1 cellular context compared by ENCODE assay signal in genomic region chr1:51214615-51215131, GRCh38.
TF ChIP-seq lines count a peak whose summit lies in the region.

No MANE protein-coding gene starts in this region.

TF ChIP-seq in HepG2, 621 proteins besides CTCF, POLR2A, EP300 and RAD21:
- TF ChIP-seq ZBTB40 (IDR thresholded peaks at IDR 0.05) (no peak), ZBTB40 (CRISPR knock-in tag; IDR thresholded peaks at IDR 0.05) (no peak), ZNF432 (CRISPR knock-in tag; IDR thresholded peaks at IDR 0.05; ENCODE audit: borderline replicate concordance) (no peak)
- TF ChIP-seq, protein P1, sequence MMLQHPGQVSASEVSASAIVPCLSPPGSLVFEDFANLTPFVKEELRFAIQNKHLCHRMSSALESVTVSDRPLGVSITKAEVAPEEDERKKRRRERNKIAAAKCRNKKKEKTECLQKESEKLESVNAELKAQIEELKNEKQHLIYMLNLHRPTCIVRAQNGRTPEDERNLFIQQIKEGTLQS (CRISPR knock-in tag; IDR thresholded peaks at IDR 0.05) = no peak
